8 cellular contexts compared by ENCODE assay signal in the genomic region with DNA sequence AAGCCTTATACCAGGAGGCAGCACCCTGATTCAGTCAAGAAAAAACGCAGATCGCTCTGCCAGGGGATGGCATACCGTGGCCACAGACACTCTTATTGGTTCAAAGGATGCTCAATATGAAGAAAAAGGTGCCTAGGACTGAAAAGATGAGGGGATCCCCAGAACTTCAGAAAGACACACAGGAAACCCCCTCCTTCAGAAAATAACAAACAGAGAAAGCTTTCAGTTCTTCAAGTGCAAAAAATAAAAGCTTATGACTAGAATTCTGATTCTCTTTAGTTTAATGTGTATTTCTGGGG. TPM values are rescaled to one million over a fixed set of nuclear protein-coding genes. Genes with fewer than 3 reads are reported as not detected.
DNase-seq lines count a peak whose midpoint lies in the region; ATAC-seq and TF ChIP-seq lines count a peak whose summit lies in the region.

No MANE protein-coding gene starts in this region.

- H3K9me2 ChIP-seq in DOHH2 (replicated peaks; ENCODE audit: control insufficient read depth, low read length) = no peaks in the 10 kb centered on the region

- ATAC-seq in GM21528 (IDR thresholded peaks at IDR 0.05; ENCODE audit: low FRiP score, unreplicated experiment) = peak; percentile 75
- peak; percentile 47 for ATAC-seq in HG03565 (IDR thresholded peaks at IDR 0.05; ENCODE audit: unreplicated experiment)
- no peak for ATAC-seq in GM21526 (IDR thresholded peaks at IDR 0.05; ENCODE audit: low FRiP score, unreplicated experiment)

- H3K4me1 ChIP-seq in DOHH2 (ENCODE audit: control insufficient read depth, low read length) (peaks cover 13% of the 10 kb centered on the region), thyroid gland (no peaks in the 10 kb centered on the region)

- H3K79me2 ChIP-seq in DOHH2 (ENCODE audit: control insufficient read depth, low read length) = no peaks in the 10 kb centered on the region

- TF ChIP-seq POLR2A in thyroid gland (IDR thresholded peaks at IDR 0.05) = no peak

- WGBS in thyroid gland, 2 donors = 83 to 89% methylated on average over 3 of the region's 3 CpGs

- H3K9me3 ChIP-seq in DOHH2 (ENCODE audit: control insufficient read depth, insufficient read depth, low read length) (no peaks in the 10 kb centered on the region), thyroid gland (no peaks in the 10 kb centered on the region)

- H4K20me1 ChIP-seq in DOHH2 (ENCODE audit: control insufficient read depth, insufficient read depth, low read depth, low read length) = no peaks in the 10 kb centered on the region

- intact Hi-C loops in thyroid gland (cut with DNase I) = no loop called here

- no peak overlapping the region for H3K27ac ChIP-seq in DOHH2 (ENCODE audit: low read depth, low read length)
- no peak overlapping the region for H3K27ac ChIP-seq in thyroid gland

- peak; percentile 62 for DNase-seq in activated naive CD4-positive, alpha-beta T cell treated with anti-CD3 and anti-CD28 coated beads, Interleukin-2, amount 50 U/mL, for 16 hours
- DNase-seq in NCI-H1105 (lab: John Stamatoyannopoulos, UW) (no peak), NCI-H1092 (lab: John Stamatoyannopoulos, UW) (no peak), thyroid gland (no peak)

- H3K36me3 ChIP-seq in DOHH2 (ENCODE audit: control insufficient read depth, low read length) = no peaks in the 10 kb centered on the region
- H3K36me3 ChIP-seq in thyroid gland = no peaks in the 10 kb centered on the region

- TF ChIP-seq CTCF in DOHH2 (IDR thresholded peaks at IDR 0.05; ENCODE audit: low read depth, low read length, poor library complexity, severe bottlenecking) (no peak), thyroid gland (IDR thresholded peaks at IDR 0.05) (no peak)

- no peak overlapping the region for H3K4me3 ChIP-seq in DOHH2 (ENCODE audit: low read length)
- no peak overlapping the region for H3K4me3 ChIP-seq in thyroid gland (replicated peaks in 1 of 3)

- H3F3A ChIP-seq in DOHH2 (ENCODE audit: control insufficient read depth, insufficient read depth) = no peaks in the 10 kb centered on the region

- H3K4me2 ChIP-seq in DOHH2 (ENCODE audit: low read length) = peak overlapping the region; percentile 41; the same call in 1 of the 2 replicates

- H3K27me3 ChIP-seq in DOHH2 (ENCODE audit: control insufficient read depth, low read length) = no peaks in the 10 kb centered on the region
- no peaks in the 10 kb centered on the region for H3K27me3 ChIP-seq in thyroid gland

RNA-seq across cellular contexts. Expression of a gene that starts 17.7 kb away (rescaled TPM):
- under 1 TPM in 1 of 4 donors, not detected in 3; 0.75 TPM for total RNA-seq in thyroid gland
